1 cellular context compared by ENCODE assay signal in the genomic region with DNA sequence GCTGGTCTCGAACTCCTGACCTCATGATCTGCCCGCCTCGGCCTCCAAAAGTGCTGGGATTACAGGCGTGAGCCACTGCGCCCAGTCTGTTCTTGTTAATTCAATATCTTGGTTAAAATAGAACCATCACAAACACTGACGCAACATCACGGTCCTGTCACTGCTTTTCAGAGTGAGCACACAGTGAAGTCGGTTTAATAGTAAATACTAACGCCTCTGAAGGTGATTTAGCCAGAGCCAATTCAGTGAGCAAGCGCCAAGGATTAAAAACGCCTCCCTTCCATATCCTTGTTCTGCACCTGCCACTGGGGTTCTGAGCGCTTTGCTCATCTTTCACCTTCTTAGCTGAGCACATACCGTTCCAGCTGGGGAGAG.
TF ChIP-seq lines count a peak whose summit lies in the region.

No MANE protein-coding gene starts in this region.

TF ChIP-seq in A549, 52 proteins besides CTCF, POLR2A, EP300 and RAD21 (continued from another document):
- no peak for TF ChIP-seq GATA3 (IDR thresholded peaks at IDR 0.05; ENCODE audit: borderline replicate concordance)
